Comparison of ENCODE assay signal across 1 cellular context in the genomic region with DNA sequence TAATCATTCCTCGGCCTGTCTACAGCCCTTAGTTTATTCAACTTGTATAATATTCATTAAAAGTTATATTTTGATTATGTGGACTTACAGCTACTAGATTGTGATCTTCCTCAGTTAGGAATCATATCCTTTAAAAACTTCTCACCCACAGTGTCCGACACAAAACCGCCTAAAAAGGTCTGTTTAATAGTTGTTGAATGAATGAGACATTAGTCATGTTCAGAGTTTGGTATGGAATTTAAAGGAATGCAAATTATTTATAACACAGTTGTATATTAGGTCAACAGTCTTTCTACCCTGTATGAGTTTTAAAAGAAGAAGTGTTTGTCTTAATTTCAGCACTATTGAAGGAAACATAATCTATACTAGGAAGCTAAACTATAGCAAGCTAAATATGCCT.
TF ChIP-seq lines count a peak whose summit lies in the region.

No MANE protein-coding gene starts in this region.

TF ChIP-seq in A549, 52 proteins besides CTCF, POLR2A, EP300 and RAD21 (continued from another document):
- TF ChIP-seq, protein P1, sequence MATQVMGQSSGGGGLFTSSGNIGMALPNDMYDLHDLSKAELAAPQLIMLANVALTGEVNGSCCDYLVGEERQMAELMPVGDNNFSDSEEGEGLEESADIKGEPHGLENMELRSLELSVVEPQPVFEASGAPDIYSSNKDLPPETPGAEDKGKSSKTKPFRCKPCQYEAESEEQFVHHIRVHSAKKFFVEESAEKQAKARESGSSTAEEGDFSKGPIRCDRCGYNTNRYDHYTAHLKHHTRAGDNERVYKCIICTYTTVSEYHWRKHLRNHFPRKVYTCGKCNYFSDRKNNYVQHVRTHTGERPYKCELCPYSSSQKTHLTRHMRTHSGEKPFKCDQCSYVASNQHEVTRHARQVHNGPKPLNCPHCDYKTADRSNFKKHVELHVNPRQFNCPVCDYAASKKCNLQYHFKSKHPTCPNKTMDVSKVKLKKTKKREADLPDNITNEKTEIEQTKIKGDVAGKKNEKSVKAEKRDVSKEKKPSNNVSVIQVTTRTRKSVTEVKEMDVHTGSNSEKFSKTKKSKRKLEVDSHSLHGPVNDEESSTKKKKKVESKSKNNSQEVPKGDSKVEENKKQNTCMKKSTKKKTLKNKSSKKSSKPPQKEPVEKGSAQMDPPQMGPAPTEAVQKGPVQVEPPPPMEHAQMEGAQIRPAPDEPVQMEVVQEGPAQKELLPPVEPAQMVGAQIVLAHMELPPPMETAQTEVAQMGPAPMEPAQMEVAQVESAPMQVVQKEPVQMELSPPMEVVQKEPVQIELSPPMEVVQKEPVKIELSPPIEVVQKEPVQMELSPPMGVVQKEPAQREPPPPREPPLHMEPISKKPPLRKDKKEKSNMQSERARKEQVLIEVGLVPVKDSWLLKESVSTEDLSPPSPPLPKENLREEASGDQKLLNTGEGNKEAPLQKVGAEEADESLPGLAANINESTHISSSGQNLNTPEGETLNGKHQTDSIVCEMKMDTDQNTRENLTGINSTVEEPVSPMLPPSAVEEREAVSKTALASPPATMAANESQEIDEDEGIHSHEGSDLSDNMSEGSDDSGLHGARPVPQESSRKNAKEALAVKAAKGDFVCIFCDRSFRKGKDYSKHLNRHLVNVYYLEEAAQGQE (IDR thresholded peaks at IDR 0.05), result no peak
- TF ChIP-seq KDM1A (IDR thresholded peaks at IDR 0.05; ENCODE audit: low read depth) (no peak), ZC3H11A (IDR thresholded peaks at IDR 0.05) (no peak), HOXB13 (CRISPR knock-in tag; IDR thresholded peaks at IDR 0.05; ENCODE audit: low read depth) (no peak), NPAS2 (CRISPR knock-in tag; IDR thresholded peaks at IDR 0.05; ENCODE audit: borderline replicate concordance) (no peak), BHLHE40 (IDR thresholded peaks at IDR 0.05; ENCODE audit: low read depth, low read length) (no peak), HEYL (CRISPR knock-in tag; IDR thresholded peaks at IDR 0.05) (no peak), KDM5A (IDR thresholded peaks at IDR 0.05) (no peak)
- TF ChIP-seq, protein P2, sequence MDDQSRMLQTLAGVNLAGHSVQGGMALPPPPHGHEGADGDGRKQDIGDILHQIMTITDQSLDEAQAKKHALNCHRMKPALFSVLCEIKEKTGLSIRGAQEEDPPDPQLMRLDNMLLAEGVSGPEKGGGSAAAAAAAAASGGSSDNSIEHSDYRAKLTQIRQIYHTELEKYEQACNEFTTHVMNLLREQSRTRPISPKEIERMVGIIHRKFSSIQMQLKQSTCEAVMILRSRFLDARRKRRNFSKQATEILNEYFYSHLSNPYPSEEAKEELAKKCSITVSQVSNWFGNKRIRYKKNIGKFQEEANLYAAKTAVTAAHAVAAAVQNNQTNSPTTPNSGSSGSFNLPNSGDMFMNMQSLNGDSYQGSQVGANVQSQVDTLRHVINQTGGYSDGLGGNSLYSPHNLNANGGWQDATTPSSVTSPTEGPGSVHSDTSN (IDR thresholded peaks at IDR 0.05), result no peak
- TF ChIP-seq, protein P3, sequence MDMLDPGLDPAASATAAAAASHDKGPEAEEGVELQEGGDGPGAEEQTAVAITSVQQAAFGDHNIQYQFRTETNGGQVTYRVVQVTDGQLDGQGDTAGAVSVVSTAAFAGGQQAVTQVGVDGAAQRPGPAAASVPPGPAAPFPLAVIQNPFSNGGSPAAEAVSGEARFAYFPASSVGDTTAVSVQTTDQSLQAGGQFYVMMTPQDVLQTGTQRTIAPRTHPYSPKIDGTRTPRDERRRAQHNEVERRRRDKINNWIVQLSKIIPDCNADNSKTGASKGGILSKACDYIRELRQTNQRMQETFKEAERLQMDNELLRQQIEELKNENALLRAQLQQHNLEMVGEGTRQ (IDR thresholded peaks at IDR 0.05), result no peak
